8 cellular contexts compared by ENCODE assay signal in genomic region chr2:61065706-61066688, GRCh38. TPM values are rescaled to one million over a fixed set of nuclear protein-coding genes. Genes with fewer than 3 reads are reported as not detected.
A peak's percentile ranks its signal among the peaks of the same experiment; 100 is the strongest.
DNase-seq lines count a peak whose midpoint lies in the region; ATAC-seq and TF ChIP-seq lines count a peak whose summit lies in the region.

Gene SANBR, plus strand, starts transcription at chr2:61065871. Its CDS starts 4,480 bp downstream, at chr2:61070351.

- H3K9me3 ChIP-seq in OCI-LY3 (ENCODE audit: insufficient read depth, low read length): no peaks in the 10 kb centered on the region
- no peaks in the 10 kb centered on the region for H3K9me3 ChIP-seq in mucosa of descending colon

- intact Hi-C loops in mucosa of descending colon (cut with DNase I, micrococcal nuclease): no loop called here

- no peaks in the 10 kb centered on the region for H3K79me2 ChIP-seq in OCI-LY3 (ENCODE audit: low read length)

- peak; percentile 97 for ATAC-seq in GM21381 (IDR thresholded peaks at IDR 0.05; ENCODE audit: unreplicated experiment)
- peak; percentile 99 for ATAC-seq in mucosa of descending colon

- H3K4me3 ChIP-seq in OCI-LY3 (ENCODE audit: low read length) (peak within 1 kb of the TSS; percentile 85), epithelial cell of proximal tubule (ENCODE audit: low read depth, low read length) (peak within 1 kb of the TSS; percentile 87), mucosa of descending colon (peak within 1 kb of the TSS; percentile 85)

- TF ChIP-seq CTCF in OCI-LY3 (IDR thresholded peaks at IDR 0.05; ENCODE audit: low read depth, low read length): no peak
- no peak for TF ChIP-seq CTCF in epithelial cell of proximal tubule (conservative IDR thresholded peaks at IDR 0.05; ENCODE audit: low read depth, low read length)
- no peak for TF ChIP-seq CTCF in mucosa of descending colon (IDR thresholded peaks at IDR 0.05)

- peak; percentile 97 for DNase-seq in D341Med (ENCODE audit: low spot score)
- DNase-seq in HUDEP-2 (lab: John Stamatoyannopoulos, UW; ENCODE audit: unreplicated experiment in 76 of 76): peak in 74 of 76 experiments; percentile 45 to 89 (median 79)
- DNase-seq in activated T-cell treated with anti-CD3 and anti-CD28 coated beads for 1 hour (ENCODE audit: low read depth): peak; percentile 70
- DNase-seq in epithelial cell of proximal tubule (ENCODE audit: low read depth): no peak
- peak; percentile 92 to 93 (median 92) for DNase-seq in mucosa of descending colon
- peak; percentile 69 to 75 for DNase-seq in stimulated activated CD8-positive, alpha-beta memory T cell treated with anti-CD3 and anti-CD28 coated beads, Interleukin-2, amount 100 ng/mL, for 48 hours (ENCODE audit: low read depth in 2 of 2)

- H4K20me1 ChIP-seq in OCI-LY3 (ENCODE audit: insufficient read depth, low read length): no peaks in the 10 kb centered on the region

- H3K9ac ChIP-seq in OCI-LY3 (ENCODE audit: low read length): peak within 1 kb of the TSS; percentile 67

- peak within 1 kb of the TSS; percentile 76 for H2AFZ ChIP-seq in OCI-LY3 (ENCODE audit: low read depth, low read length)

- no peaks in the 10 kb centered on the region for H3K27me3 ChIP-seq in OCI-LY3 (ENCODE audit: low read depth, low read length)

- no peak within 1 kb of the TSS for H3K27ac ChIP-seq in OCI-LY3 (ENCODE audit: low read length)

- H3K36me3 ChIP-seq in OCI-LY3 (replicated peaks; ENCODE audit: low read depth, low read length) (peaks cover 3% of the 10 kb centered on the region), mucosa of descending colon (ENCODE audit: low read depth) (no peaks in the 10 kb centered on the region)

- H3K4me1 ChIP-seq in OCI-LY3 (ENCODE audit: low read length): peaks cover 6% of the 10 kb centered on the region; the same call in 1 of the 2 replicates
- H3K4me1 ChIP-seq in mucosa of descending colon (ENCODE audit: low read depth): peaks cover 5% of the 10 kb centered on the region

- peak within 1 kb of the TSS; percentile 83 for H3K4me2 ChIP-seq in OCI-LY3 (ENCODE audit: low read length)

RNA-seq across cellular contexts. Expression of gene SANBR, which starts in this region (rescaled TPM):
- total RNA-seq in epithelial cell of proximal tubule (6.3 and 8.2 TPM in 2 replicates), mucosa of descending colon (10 to 100 TPM in 2 of 3 donors, 1 to 10 TPM in 1; 9.9 to 15.2 (median 14.9) TPM)
